11 cellular contexts compared by ENCODE assay signal in genomic region chrX:19875051-19875432, GRCh38. TPM values are rescaled to one million over a fixed set of nuclear protein-coding genes. Genes with fewer than 3 reads are reported as not detected.
DNase-seq lines count a peak whose midpoint lies in the region; ATAC-seq and TF ChIP-seq lines count a peak whose summit lies in the region.
"Had no signal": no experiment of that assay in that cellular context is flagged by ENCODE, and none has a peak within 500 bp of the region (broad histone marks: within the 10 kb centered on the region; RNA-seq: fewer than 3 reads in every experiment).

No MANE protein-coding gene starts in this region.

- ATAC-seq in HG02798 (IDR thresholded peaks at IDR 0.05; ENCODE audit: poor library complexity, unreplicated experiment): peak; percentile 41
- ATAC-seq in natural killer cell treated with Interleukin-12 subunit alpha and Interleukin-12 subunit beta and Interleukin-15 and Interleukin-18, amount 100 ng/mL, for 72 hours: peak in 1 of 2 donors; percentile 17
- no peak for ATAC-seq in naive thymus-derived CD8-positive, alpha-beta T cell
- no peak for ATAC-seq in GM19452 (IDR thresholded peaks at IDR 0.05; ENCODE audit: unreplicated experiment)

- H3K4me3 Mint-ChIP-seq in natural killer cell treated with Interleukin-12 subunit alpha and Interleukin-12 subunit beta and Interleukin-15 and Interleukin-18, amount 100 ng/mL, for 72 hours: peak overlapping the region; percentile 67
- peak overlapping the region in 1 of 10 donors; percentile 45 for H3K4me3 Mint-ChIP-seq in naive thymus-derived CD8-positive, alpha-beta T cell
- no peak overlapping the region for H3K4me3 Mint-ChIP-seq in chondrocyte (ENCODE audit: unreplicated experiment)

- DNase-seq in GF-D8 (lab: John Stamatoyannopoulos, UW) (peak; percentile 72), SJCRH30 (peak; percentile 52 to 76), chondrocyte (ENCODE audit: low spot score) (no peak), GM10248 (ENCODE audit: extremely low spot score) (no peak)
- peak; percentile 10 for DNase-seq in natural killer cell treated with Interleukin-12 subunit alpha and Interleukin-12 subunit beta and Interleukin-15 and Interleukin-18, amount 100 ng/mL, for 72 hours (ENCODE audit: low spot score)
- no peak for DNase-seq in naive thymus-derived CD8-positive, alpha-beta T cell
- DNase-seq: NCI-H2171 treated with DMSO at 0.1 percent for 48 hours, pancreas had no signal

- H3K36me3 Mint-ChIP-seq in natural killer cell treated with Interleukin-12 subunit alpha and Interleukin-12 subunit beta and Interleukin-15 and Interleukin-18, amount 100 ng/mL, for 72 hours: no peaks in the 10 kb centered on the region
- peaks cover 0 to 4% (median 2%) of the 10 kb centered on the region in 3 donors for H3K36me3 Mint-ChIP-seq in naive thymus-derived CD8-positive, alpha-beta T cell
- no peaks in the 10 kb centered on the region for H3K36me3 Mint-ChIP-seq in chondrocyte (ENCODE audit: low read depth)

- H3K27me3 ChIP-seq in SJCRH30: no peaks in the 10 kb centered on the region
- H3K27me3 ChIP-seq: hepatocyte had no signal

- CTCF ChIA-PET in GM10248 (lab: Yijun Ruan, JAX): no interaction called here

- H3K9me3 Mint-ChIP-seq in natural killer cell treated with Interleukin-12 subunit alpha and Interleukin-12 subunit beta and Interleukin-15 and Interleukin-18, amount 100 ng/mL, for 72 hours: no peaks in the 10 kb centered on the region
- H3K9me3 Mint-ChIP-seq in naive thymus-derived CD8-positive, alpha-beta T cell: no peaks in the 10 kb centered on the region
- H3K9me3 Mint-ChIP-seq in chondrocyte (ENCODE audit: low read depth): peaks cover 7% of the 10 kb centered on the region

- peaks cover 0 to 2% of the 10 kb centered on the region in 2 donors for H3K27me3 Mint-ChIP-seq in natural killer cell treated with Interleukin-12 subunit alpha and Interleukin-12 subunit beta and Interleukin-15 and Interleukin-18, amount 100 ng/mL, for 72 hours
- H3K27me3 Mint-ChIP-seq in naive thymus-derived CD8-positive, alpha-beta T cell: no peaks in the 10 kb centered on the region
- H3K27me3 Mint-ChIP-seq in chondrocyte (ENCODE audit: low read depth): no peaks in the 10 kb centered on the region

- POLR2A ChIA-PET in naive thymus-derived CD8-positive, alpha-beta T cell (lab: Charles Lee): no interaction called here
- POLR2A ChIA-PET in GM10248 (lab: Yijun Ruan, JAX): no interaction called here

- H3K36me3 ChIP-seq in SJCRH30: peaks cover 4% of the 10 kb centered on the region
- H3K36me3 ChIP-seq: pancreas had no signal

- H3K27ac ChIP-seq in SJCRH30: peak overlapping the region; percentile 41
- H3K27ac ChIP-seq: hepatocyte, pancreas had no signal

- peak overlapping the region; percentile 16 to 69 for H3K27ac Mint-ChIP-seq in natural killer cell treated with Interleukin-12 subunit alpha and Interleukin-12 subunit beta and Interleukin-15 and Interleukin-18, amount 100 ng/mL, for 72 hours
- H3K27ac Mint-ChIP-seq in naive thymus-derived CD8-positive, alpha-beta T cell: peak overlapping the region in 2 of 10 donors; percentile 44 to 49
- H3K27ac Mint-ChIP-seq in chondrocyte (ENCODE audit: unreplicated experiment): no peak overlapping the region

- no peak overlapping the region for H3K4me3 ChIP-seq in SJCRH30
- H3K4me3 ChIP-seq: hepatocyte, pancreas had no signal

- H3K4me1 ChIP-seq in SJCRH30: peaks cover 9% of the 10 kb centered on the region
- H3K4me1 ChIP-seq: pancreas had no signal

- no peaks in the 10 kb centered on the region for H3K9me3 ChIP-seq in SJCRH30 (replicated peaks)
- H3K9me3 ChIP-seq: pancreas had no signal

- TF ChIP-seq CTCF in chondrocyte (IDR thresholded peaks at IDR 0.05): no peak
- no peak for TF ChIP-seq CTCF in GM10248 (IDR thresholded peaks at IDR 0.05; ENCODE audit: control extremely low read depth, extremely low read depth, low read depth, missing control alignments)

- peaks cover 25 to 46% of the 10 kb centered on the region in 2 donors for H3K4me1 Mint-ChIP-seq in natural killer cell treated with Interleukin-12 subunit alpha and Interleukin-12 subunit beta and Interleukin-15 and Interleukin-18, amount 100 ng/mL, for 72 hours (ENCODE audit: low read depth in 2 of 2)
- peaks cover 4 to 65% (median 33%) of the 10 kb centered on the region in 4 donors for H3K4me1 Mint-ChIP-seq in naive thymus-derived CD8-positive, alpha-beta T cell
- H3K4me1 Mint-ChIP-seq in chondrocyte (ENCODE audit: low read depth): peaks cover 6% of the 10 kb centered on the region

RNA-seq across cellular contexts. Expression of gene SH3KBP1, which starts 12.4 kb away (rescaled TPM):
- total RNA-seq in SJCRH30 (2014; rRNA removed; shearing (Covaris generic)): 64.2 and 66.1 TPM in 2 replicates
- total RNA-seq in natural killer cell treated with Interleukin-12 subunit alpha and Interleukin-12 subunit beta and Interleukin-15 and Interleukin-18, amount 100 ng/mL, for 72 hours: 10 to 100 TPM; 68.5 to 83.4 TPM
- total RNA-seq in naive thymus-derived CD8-positive, alpha-beta T cell: 100 to 1,000 TPM; 102 to 104 TPM
- polyA plus RNA-seq in naive thymus-derived CD8-positive, alpha-beta T cell: 100 to 1,000 TPM; 121 to 137 (median 132) TPM
- 37.6 to 63.2 TPM (median 58.8 TPM) in 3 replicates for total RNA-seq in chondrocyte

Comparison
In these comparisons a context has a peak if more than half of its experiments do, and no peak if none do; other contexts are left out.
1. DNase-seq: peak in GF-D8 (single experiment), SJCRH30 (2 of 2) and natural killer cell treated with Interleukin-12 subunit alpha and Interleukin-12 subunit beta and Interleukin-15 and Interleukin-18, amount 100 ng/mL, for 72 hours (single experiment); none in naive thymus-derived CD8-positive, alpha-beta T cell (0 of 10), chondrocyte (single experiment) and GM10248 (single experiment).